1 cellular context compared by ENCODE assay signal in the genomic region with DNA sequence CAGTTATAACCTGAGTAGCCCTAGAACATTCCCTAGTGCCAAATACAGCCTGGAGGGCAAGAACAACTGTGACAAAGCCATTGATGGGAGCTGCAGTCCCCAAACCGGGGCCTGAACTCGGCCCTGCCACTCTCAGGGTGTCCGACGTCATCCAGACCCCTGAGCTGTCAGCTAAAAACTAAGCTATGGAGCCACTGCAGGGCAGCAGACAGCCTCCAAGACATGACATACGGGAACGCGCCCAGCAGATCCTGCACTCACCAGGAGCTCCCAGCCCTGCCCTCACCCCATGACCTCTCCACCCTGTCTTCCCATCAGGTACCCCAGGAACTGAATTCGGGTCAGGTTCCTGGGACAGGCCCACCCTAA.
TF ChIP-seq lines count a peak whose summit lies in the region.

No MANE protein-coding gene starts in this region.

TF ChIP-seq in H1, 55 proteins besides CTCF, POLR2A, EP300 and RAD21:
- no peak for TF ChIP-seq HDAC2 (IDR thresholded peaks at IDR 0.05; ENCODE audit: borderline replicate concordance in 1 of 2, low read depth in 2 of 2, low read length in 2 of 2)
- TF ChIP-seq TAF7 (optimal IDR thresholded peaks at IDR 0.05; ENCODE audit: borderline replicate concordance, low read depth, low read length) = no peak
- TF ChIP-seq SP4 (IDR thresholded peaks at IDR 0.05; ENCODE audit: low read length) = no peak
- TF ChIP-seq, protein P1, sequence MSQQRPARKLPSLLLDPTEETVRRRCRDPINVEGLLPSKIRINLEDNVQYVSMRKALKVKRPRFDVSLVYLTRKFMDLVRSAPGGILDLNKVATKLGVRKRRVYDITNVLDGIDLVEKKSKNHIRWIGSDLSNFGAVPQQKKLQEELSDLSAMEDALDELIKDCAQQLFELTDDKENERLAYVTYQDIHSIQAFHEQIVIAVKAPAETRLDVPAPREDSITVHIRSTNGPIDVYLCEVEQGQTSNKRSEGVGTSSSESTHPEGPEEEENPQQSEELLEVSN (IDR thresholded peaks at IDR 0.05) = no peak
- no peak for TF ChIP-seq KDM4A (IDR thresholded peaks at IDR 0.05; ENCODE audit: low read depth, low read length, severe bottlenecking)
- no peak for TF ChIP-seq CBX5 (IDR thresholded peaks at IDR 0.05; ENCODE audit: low read depth, low read length)
- TF ChIP-seq SP1 (IDR thresholded peaks at IDR 0.05; ENCODE audit: low read depth, low read length) = no peak
- no peak for TF ChIP-seq EZH2 (IDR thresholded peaks at IDR 0.05; ENCODE audit: low read depth, low read length, severe bottlenecking)
- TF ChIP-seq NANOG (IDR thresholded peaks at IDR 0.05; ENCODE audit: insufficient read depth, low read depth, low read length, poor library complexity, severe bottlenecking) = no peak
- TF ChIP-seq POU5F1 (IDR thresholded peaks at IDR 0.05; ENCODE audit: low read depth, low read length) = no peak
- TF ChIP-seq BACH1 (IDR thresholded peaks at IDR 0.05; ENCODE audit: low read length) = no peak
TF ChIP-seq in H1: peak in this region for 0.
